ENCODE assay signal across 1 cellular context in genomic region chr2:218898109-218898878, GRCh38.
TF ChIP-seq lines count a peak whose summit lies in the region.

No MANE protein-coding gene starts in this region.

TF ChIP-seq in HepG2, 621 proteins besides CTCF, POLR2A, EP300 and RAD21 (continued from another document and continues in another):
- TF ChIP-seq ZSCAN21 (CRISPR knock-in tag; IDR thresholded peaks at IDR 0.05; ENCODE audit: borderline replicate concordance): peak; percentile 28; the same call in 1 of the 2 replicates
- TF ChIP-seq PAWR (CRISPR knock-in tag; IDR thresholded peaks at IDR 0.05; ENCODE audit: borderline replicate concordance): 0 out of 2 replicates have a peak, but pooled peaks have one; percentile 77
- TF ChIP-seq TMF1 (CRISPR knock-in tag; IDR thresholded peaks at IDR 0.05; ENCODE audit: low read depth): peak; percentile 79; the same call in 1 of the 2 replicates
- peak; percentile 89 for TF ChIP-seq TFDP2 (CRISPR knock-in tag; IDR thresholded peaks at IDR 0.05)
- TF ChIP-seq MXD3 (CRISPR knock-in tag; IDR thresholded peaks at IDR 0.05): no peak; the same call in 1 of the 2 replicates
- 0 out of 2 replicates have a peak, but pooled peaks have one; percentile 48 for TF ChIP-seq TOE1 (CRISPR knock-in tag; IDR thresholded peaks at IDR 0.05)
- 0 out of 2 replicates have a peak, but pooled peaks have one; percentile 32 for TF ChIP-seq ZNF256 (CRISPR knock-in tag; conservative IDR thresholded peaks at IDR 0.05)
- 0 out of 2 replicates have a peak, but pooled peaks have one; percentile 40 for TF ChIP-seq ZMYM4 (CRISPR knock-in tag; IDR thresholded peaks at IDR 0.05)
- peak; percentile 42; the same call in 1 of the 2 replicates for TF ChIP-seq KMT2B (CRISPR knock-in tag; IDR thresholded peaks at IDR 0.05)
- no peak for TF ChIP-seq NCOR1 (IDR thresholded peaks at IDR 0.05; ENCODE audit: borderline replicate concordance, low read length)
- TF ChIP-seq ZFP91 (CRISPR knock-in tag; IDR thresholded peaks at IDR 0.05; ENCODE audit: borderline replicate concordance): peak; percentile 90
- TF ChIP-seq ZNF281 (CRISPR knock-in tag; IDR thresholded peaks at IDR 0.05; ENCODE audit: borderline replicate concordance): no peak
- TF ChIP-seq ZNF879 (CRISPR knock-in tag; IDR thresholded peaks at IDR 0.05): 0 out of 2 replicates have a peak, but pooled peaks have one; percentile 68
- TF ChIP-seq MIER3 (CRISPR knock-in tag; IDR thresholded peaks at IDR 0.05; ENCODE audit: borderline replicate concordance): 0 out of 2 replicates have a peak, but pooled peaks have one; percentile 31
- peak; percentile 71; the same call in 1 of the 2 replicates for TF ChIP-seq ZNF710 (CRISPR knock-in tag; IDR thresholded peaks at IDR 0.05; ENCODE audit: borderline replicate concordance)
- TF ChIP-seq HNRNPLL (IDR thresholded peaks at IDR 0.05; ENCODE audit: low read depth, low read length, poor library complexity, severe bottlenecking): peak; percentile 58
- TF ChIP-seq KAT8 (CRISPR knock-in tag; IDR thresholded peaks at IDR 0.05): peak; percentile 46
- TF ChIP-seq ZNF800 (CRISPR knock-in tag; IDR thresholded peaks at IDR 0.05): 0 out of 2 replicates have a peak, but pooled peaks have one; percentile 72
- TF ChIP-seq FLYWCH1 (CRISPR knock-in tag; IDR thresholded peaks at IDR 0.05): 0 out of 2 replicates have a peak, but pooled peaks have one; percentile 35
- TF ChIP-seq RARG (CRISPR knock-in tag; IDR thresholded peaks at IDR 0.05; ENCODE audit: low read depth): no peak
- 0 out of 2 replicates have a peak, but pooled peaks have one; percentile 13 for TF ChIP-seq BCL6 (CRISPR knock-in tag; IDR thresholded peaks at IDR 0.05)
- peak; percentile 38; the same call in 1 of the 2 replicates for TF ChIP-seq PPARG (CRISPR knock-in tag; conservative IDR thresholded peaks at IDR 0.05)
- no peak for TF ChIP-seq ZBTB33 (CRISPR knock-in tag; IDR thresholded peaks at IDR 0.05)
- TF ChIP-seq ELF3 (CRISPR knock-in tag; IDR thresholded peaks at IDR 0.05): 0 out of 2 replicates have a peak, but pooled peaks have one; percentile 23
- TF ChIP-seq ZNF7 (CRISPR knock-in tag; IDR thresholded peaks at IDR 0.05): no peak
- peak; percentile 71 for TF ChIP-seq GABPB1 (CRISPR knock-in tag; IDR thresholded peaks at IDR 0.05)
- peak; percentile 84 for TF ChIP-seq ZNF687 (CRISPR knock-in tag; IDR thresholded peaks at IDR 0.05)
- peak; percentile 89; the same call in 1 of the 2 replicates for TF ChIP-seq ARHGAP35 (CRISPR knock-in tag; IDR thresholded peaks at IDR 0.05; ENCODE audit: borderline replicate concordance)
- no peak for TF ChIP-seq GLI4 (CRISPR knock-in tag; IDR thresholded peaks at IDR 0.05; ENCODE audit: borderline replicate concordance)
- TF ChIP-seq ZNF225 (CRISPR knock-in tag; IDR thresholded peaks at IDR 0.05): peak; percentile 74; the same call in 1 of the 2 replicates
- no peak for TF ChIP-seq MXI1 (IDR thresholded peaks at IDR 0.05; ENCODE audit: borderline replicate concordance, low read depth, low read length)
- TF ChIP-seq ZNF570 (CRISPR knock-in tag; IDR thresholded peaks at IDR 0.05; ENCODE audit: borderline replicate concordance): 0 out of 2 replicates have a peak, but pooled peaks have one; percentile 42
- no peak; the same call in 1 of the 2 replicates for TF ChIP-seq ZBED4 (CRISPR knock-in tag; IDR thresholded peaks at IDR 0.05; ENCODE audit: borderline replicate concordance)
- TF ChIP-seq ZEB1 (IDR thresholded peaks at IDR 0.05; ENCODE audit: insufficient replicate concordance, low read depth): no peak
- no peak for TF ChIP-seq ZNF207 (IDR thresholded peaks at IDR 0.05; ENCODE audit: borderline replicate concordance)
- TF ChIP-seq RNF2 (conservative IDR thresholded peaks at IDR 0.05; ENCODE audit: low read depth): peak; percentile 84; the same call in 1 of the 2 replicates
